1 cellular context compared by ENCODE assay signal in genomic region chr7:36389371-36390198, GRCh38.
A peak's percentile ranks its signal among the peaks of the same experiment; 100 is the strongest.
TF ChIP-seq lines count a peak whose summit lies in the region.

TSS of gene ANLN (plus strand) at chr7:36389862. CDS start at chr7:36390027, 165 bp downstream.

TF ChIP-seq in HepG2, 621 proteins besides CTCF, POLR2A, EP300 and RAD21 (continued from another document and continues in another):
- TF ChIP-seq, protein P1, sequence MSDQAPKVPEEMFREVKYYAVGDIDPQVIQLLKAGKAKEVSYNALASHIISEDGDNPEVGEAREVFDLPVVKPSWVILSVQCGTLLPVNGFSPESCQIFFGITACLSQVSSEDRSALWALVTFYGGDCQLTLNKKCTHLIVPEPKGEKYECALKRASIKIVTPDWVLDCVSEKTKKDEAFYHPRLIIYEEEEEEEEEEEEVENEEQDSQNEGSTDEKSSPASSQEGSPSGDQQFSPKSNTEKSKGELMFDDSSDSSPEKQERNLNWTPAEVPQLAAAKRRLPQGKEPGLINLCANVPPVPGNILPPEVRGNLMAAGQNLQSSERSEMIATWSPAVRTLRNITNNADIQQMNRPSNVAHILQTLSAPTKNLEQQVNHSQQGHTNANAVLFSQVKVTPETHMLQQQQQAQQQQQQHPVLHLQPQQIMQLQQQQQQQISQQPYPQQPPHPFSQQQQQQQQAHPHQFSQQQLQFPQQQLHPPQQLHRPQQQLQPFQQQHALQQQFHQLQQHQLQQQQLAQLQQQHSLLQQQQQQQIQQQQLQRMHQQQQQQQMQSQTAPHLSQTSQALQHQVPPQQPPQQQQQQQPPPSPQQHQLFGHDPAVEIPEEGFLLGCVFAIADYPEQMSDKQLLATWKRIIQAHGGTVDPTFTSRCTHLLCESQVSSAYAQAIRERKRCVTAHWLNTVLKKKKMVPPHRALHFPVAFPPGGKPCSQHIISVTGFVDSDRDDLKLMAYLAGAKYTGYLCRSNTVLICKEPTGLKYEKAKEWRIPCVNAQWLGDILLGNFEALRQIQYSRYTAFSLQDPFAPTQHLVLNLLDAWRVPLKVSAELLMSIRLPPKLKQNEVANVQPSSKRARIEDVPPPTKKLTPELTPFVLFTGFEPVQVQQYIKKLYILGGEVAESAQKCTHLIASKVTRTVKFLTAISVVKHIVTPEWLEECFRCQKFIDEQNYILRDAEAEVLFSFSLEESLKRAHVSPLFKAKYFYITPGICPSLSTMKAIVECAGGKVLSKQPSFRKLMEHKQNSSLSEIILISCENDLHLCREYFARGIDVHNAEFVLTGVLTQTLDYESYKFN (CRISPR knock-in tag; conservative IDR thresholded peaks at IDR 0.05) = peak; percentile 50; the same call in 1 of the 2 replicates
- no peak for TF ChIP-seq DNMT1 (CRISPR knock-in tag; IDR thresholded peaks at IDR 0.05)
- 0 out of 2 replicates have a peak, but pooled peaks have one; percentile 15 for TF ChIP-seq ZNF605 (CRISPR knock-in tag; IDR thresholded peaks at IDR 0.05)
- no peak for TF ChIP-seq TCF12 (IDR thresholded peaks at IDR 0.05)
- no peak for TF ChIP-seq TCF12 (CRISPR knock-in tag; IDR thresholded peaks at IDR 0.05)
- TF ChIP-seq CENPBD1 (CRISPR knock-in tag; IDR thresholded peaks at IDR 0.05; ENCODE audit: borderline replicate concordance, low read depth) = no peak
- TF ChIP-seq MEIS1 (CRISPR knock-in tag; IDR thresholded peaks at IDR 0.05; ENCODE audit: borderline replicate concordance) = peak; percentile 30
- no peak for TF ChIP-seq ZNF546 (CRISPR knock-in tag; conservative IDR thresholded peaks at IDR 0.05)
- TF ChIP-seq, protein P2, sequence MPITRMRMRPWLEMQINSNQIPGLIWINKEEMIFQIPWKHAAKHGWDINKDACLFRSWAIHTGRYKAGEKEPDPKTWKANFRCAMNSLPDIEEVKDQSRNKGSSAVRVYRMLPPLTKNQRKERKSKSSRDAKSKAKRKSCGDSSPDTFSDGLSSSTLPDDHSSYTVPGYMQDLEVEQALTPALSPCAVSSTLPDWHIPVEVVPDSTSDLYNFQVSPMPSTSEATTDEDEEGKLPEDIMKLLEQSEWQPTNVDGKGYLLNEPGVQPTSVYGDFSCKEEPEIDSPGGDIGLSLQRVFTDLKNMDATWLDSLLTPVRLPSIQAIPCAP (CRISPR knock-in tag; IDR thresholded peaks at IDR 0.05; ENCODE audit: low read depth) = no peak
- no peak for TF ChIP-seq ZNF160 (CRISPR knock-in tag; IDR thresholded peaks at IDR 0.05)
- TF ChIP-seq ZNF260 (CRISPR knock-in tag; IDR thresholded peaks at IDR 0.05; ENCODE audit: borderline replicate concordance, low read depth) = no peak
- TF ChIP-seq U2AF1 (optimal IDR thresholded peaks at IDR 0.05; ENCODE audit: low read depth, low read length) = no peak
- no peak for TF ChIP-seq ZNF513 (CRISPR knock-in tag; conservative IDR thresholded peaks at IDR 0.05)
- TF ChIP-seq IRF2 (CRISPR knock-in tag; IDR thresholded peaks at IDR 0.05) = no peak; the same call in 1 of the 2 replicates
- no peak for TF ChIP-seq ZNF530 (CRISPR knock-in tag; IDR thresholded peaks at IDR 0.05; ENCODE audit: low read depth)
- TF ChIP-seq HOXA5 (CRISPR knock-in tag; IDR thresholded peaks at IDR 0.05) = peak; percentile 62; the same call in 1 of the 2 replicates
- peak; percentile 97 for TF ChIP-seq CEBPB (IDR thresholded peaks at IDR 0.05; ENCODE audit: borderline replicate concordance, low read depth, low read length)
- no peak for TF ChIP-seq PPARG (CRISPR knock-in tag; conservative IDR thresholded peaks at IDR 0.05)
- no peak for TF ChIP-seq ZNF780A (CRISPR knock-in tag; IDR thresholded peaks at IDR 0.05)
- no peak; the same call in 1 of the 2 replicates for TF ChIP-seq BATF2 (CRISPR knock-in tag; IDR thresholded peaks at IDR 0.05)
- TF ChIP-seq STAT6 (CRISPR knock-in tag; IDR thresholded peaks at IDR 0.05; ENCODE audit: borderline replicate concordance) = no peak; the same call in 1 of the 2 replicates
- peak; percentile 79; the same call in 1 of the 2 replicates for TF ChIP-seq FOXJ3 (CRISPR knock-in tag; IDR thresholded peaks at IDR 0.05; ENCODE audit: borderline replicate concordance)
- TF ChIP-seq, protein P3, sequence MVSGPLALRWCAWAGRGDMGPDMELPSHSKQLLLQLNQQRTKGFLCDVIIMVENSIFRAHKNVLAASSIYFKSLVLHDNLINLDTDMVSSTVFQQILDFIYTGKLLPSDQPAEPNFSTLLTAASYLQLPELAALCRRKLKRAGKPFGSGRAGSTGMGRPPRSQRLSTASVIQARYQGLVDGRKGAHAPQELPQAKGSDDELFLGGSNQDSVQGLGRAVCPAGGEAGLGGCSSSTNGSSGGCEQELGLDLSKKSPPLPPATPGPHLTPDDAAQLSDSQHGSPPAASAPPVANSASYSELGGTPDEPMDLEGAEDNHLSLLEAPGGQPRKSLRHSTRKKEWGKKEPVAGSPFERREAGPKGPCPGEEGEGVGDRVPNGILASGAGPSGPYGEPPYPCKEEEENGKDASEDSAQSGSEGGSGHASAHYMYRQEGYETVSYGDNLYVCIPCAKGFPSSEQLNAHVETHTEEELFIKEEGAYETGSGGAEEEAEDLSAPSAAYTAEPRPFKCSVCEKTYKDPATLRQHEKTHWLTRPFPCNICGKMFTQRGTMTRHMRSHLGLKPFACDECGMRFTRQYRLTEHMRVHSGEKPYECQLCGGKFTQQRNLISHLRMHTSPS (CRISPR knock-in tag; IDR thresholded peaks at IDR 0.05; ENCODE audit: low read depth) = no peak
- TF ChIP-seq PAX8 (CRISPR knock-in tag; IDR thresholded peaks at IDR 0.05; ENCODE audit: borderline replicate concordance) = no peak
- no peak for TF ChIP-seq SMAD9 (CRISPR knock-in tag; IDR thresholded peaks at IDR 0.05)
- TF ChIP-seq ZGPAT (CRISPR knock-in tag; IDR thresholded peaks at IDR 0.05) = no peak; the same call in none of the 2 replicates
- peak; percentile 91 for TF ChIP-seq RCOR2 (CRISPR knock-in tag; IDR thresholded peaks at IDR 0.05)
- TF ChIP-seq DNMT3B (CRISPR knock-in tag; conservative IDR thresholded peaks at IDR 0.05) = no peak
- TF ChIP-seq PRPF4 (IDR thresholded peaks at IDR 0.05; ENCODE audit: low read depth, low read length, poor library complexity, severe bottlenecking) = no peak
- no peak for TF ChIP-seq ZNF720 (CRISPR knock-in tag; IDR thresholded peaks at IDR 0.05)
- TF ChIP-seq ZFAT (CRISPR knock-in tag; conservative IDR thresholded peaks at IDR 0.05) = no peak
- no peak; the same call in 1 of the 2 replicates for TF ChIP-seq NCOR1 (IDR thresholded peaks at IDR 0.05; ENCODE audit: borderline replicate concordance, low read length)
- no peak for TF ChIP-seq ZNF850 (CRISPR knock-in tag; conservative IDR thresholded peaks at IDR 0.05)
- TF ChIP-seq MIER3 (CRISPR knock-in tag; IDR thresholded peaks at IDR 0.05; ENCODE audit: borderline replicate concordance) = peak; percentile 17; the same call in 1 of the 2 replicates
- TF ChIP-seq HOXD1 (CRISPR knock-in tag; IDR thresholded peaks at IDR 0.05) = no peak; the same call in 1 of the 2 replicates
- TF ChIP-seq, protein P4, sequence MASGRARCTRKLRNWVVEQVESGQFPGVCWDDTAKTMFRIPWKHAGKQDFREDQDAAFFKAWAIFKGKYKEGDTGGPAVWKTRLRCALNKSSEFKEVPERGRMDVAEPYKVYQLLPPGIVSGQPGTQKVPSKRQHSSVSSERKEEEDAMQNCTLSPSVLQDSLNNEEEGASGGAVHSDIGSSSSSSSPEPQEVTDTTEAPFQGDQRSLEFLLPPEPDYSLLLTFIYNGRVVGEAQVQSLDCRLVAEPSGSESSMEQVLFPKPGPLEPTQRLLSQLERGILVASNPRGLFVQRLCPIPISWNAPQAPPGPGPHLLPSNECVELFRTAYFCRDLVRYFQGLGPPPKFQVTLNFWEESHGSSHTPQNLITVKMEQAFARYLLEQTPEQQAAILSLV (CRISPR knock-in tag; IDR thresholded peaks at IDR 0.05; ENCODE audit: borderline replicate concordance) = peak; percentile 37; the same call in 1 of the 2 replicates
- no peak for TF ChIP-seq ZNF430 (CRISPR knock-in tag; IDR thresholded peaks at IDR 0.05)
- TF ChIP-seq NFATC3 (CRISPR knock-in tag; IDR thresholded peaks at IDR 0.05) = no peak
- TF ChIP-seq HNRNPUL1 (IDR thresholded peaks at IDR 0.05; ENCODE audit: low read depth, low read length) = no peak
- TF ChIP-seq, protein P5, sequence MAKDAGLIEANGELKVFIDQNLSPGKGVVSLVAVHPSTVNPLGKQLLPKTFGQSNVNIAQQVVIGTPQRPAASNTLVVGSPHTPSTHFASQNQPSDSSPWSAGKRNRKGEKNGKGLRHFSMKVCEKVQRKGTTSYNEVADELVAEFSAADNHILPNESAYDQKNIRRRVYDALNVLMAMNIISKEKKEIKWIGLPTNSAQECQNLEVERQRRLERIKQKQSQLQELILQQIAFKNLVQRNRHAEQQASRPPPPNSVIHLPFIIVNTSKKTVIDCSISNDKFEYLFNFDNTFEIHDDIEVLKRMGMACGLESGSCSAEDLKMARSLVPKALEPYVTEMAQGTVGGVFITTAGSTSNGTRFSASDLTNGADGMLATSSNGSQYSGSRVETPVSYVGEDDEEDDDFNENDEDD (CRISPR knock-in tag; IDR thresholded peaks at IDR 0.05; ENCODE audit: borderline replicate concordance) = peak; percentile 96
- TF ChIP-seq POLR2AphosphoS2 (IDR thresholded peaks at IDR 0.05; ENCODE audit: low read depth, low read length) = no peak
- peak; percentile 61; the same call in 1 of the 2 replicates for TF ChIP-seq YEATS4 (CRISPR knock-in tag; IDR thresholded peaks at IDR 0.05; ENCODE audit: borderline replicate concordance)
- peak; percentile 98 for TF ChIP-seq SAP130 (CRISPR knock-in tag; IDR thresholded peaks at IDR 0.05; ENCODE audit: low read depth)
- 0 out of 2 replicates have a peak, but pooled peaks have one; percentile 34 for TF ChIP-seq ZNF691 (CRISPR knock-in tag; IDR thresholded peaks at IDR 0.05; ENCODE audit: borderline replicate concordance, low read depth)
- TF ChIP-seq, protein P6, sequence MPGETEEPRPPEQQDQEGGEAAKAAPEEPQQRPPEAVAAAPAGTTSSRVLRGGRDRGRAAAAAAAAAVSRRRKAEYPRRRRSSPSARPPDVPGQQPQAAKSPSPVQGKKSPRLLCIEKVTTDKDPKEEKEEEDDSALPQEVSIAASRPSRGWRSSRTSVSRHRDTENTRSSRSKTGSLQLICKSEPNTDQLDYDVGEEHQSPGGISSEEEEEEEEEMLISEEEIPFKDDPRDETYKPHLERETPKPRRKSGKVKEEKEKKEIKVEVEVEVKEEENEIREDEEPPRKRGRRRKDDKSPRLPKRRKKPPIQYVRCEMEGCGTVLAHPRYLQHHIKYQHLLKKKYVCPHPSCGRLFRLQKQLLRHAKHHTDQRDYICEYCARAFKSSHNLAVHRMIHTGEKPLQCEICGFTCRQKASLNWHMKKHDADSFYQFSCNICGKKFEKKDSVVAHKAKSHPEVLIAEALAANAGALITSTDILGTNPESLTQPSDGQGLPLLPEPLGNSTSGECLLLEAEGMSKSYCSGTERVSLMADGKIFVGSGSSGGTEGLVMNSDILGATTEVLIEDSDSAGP (CRISPR knock-in tag; IDR thresholded peaks at IDR 0.05; ENCODE audit: borderline replicate concordance) = peak; percentile 14; the same call in 1 of the 2 replicates
